2 cellular contexts compared by ENCODE assay signal in the genomic region with DNA sequence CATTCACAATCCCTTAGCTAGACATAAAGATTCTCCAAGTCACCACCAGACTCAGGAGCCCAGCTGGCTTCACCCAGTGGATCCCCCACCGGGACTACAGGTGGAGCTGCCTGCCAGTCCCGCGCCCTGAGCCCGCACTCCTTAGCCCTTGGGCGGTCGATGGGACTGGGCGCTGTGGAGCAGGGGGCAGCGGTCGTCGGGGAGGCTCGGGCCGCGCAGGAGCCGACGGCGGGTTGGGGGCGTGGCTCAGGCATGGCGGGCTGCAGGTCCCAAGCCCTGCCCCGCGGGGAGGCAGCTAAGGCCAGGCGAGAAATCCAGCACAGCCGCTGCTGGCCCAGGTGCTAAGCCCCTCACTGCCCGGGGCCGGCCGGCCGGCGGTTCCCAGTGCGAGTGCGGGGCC. TPM values are rescaled to one million over a fixed set of nuclear protein-coding genes. Genes with fewer than 3 reads are reported as not detected.
"Had no signal": no experiment of that assay in that cellular context is flagged by ENCODE, and none has a peak within 500 bp of the region (broad histone marks: within the 10 kb centered on the region; RNA-seq: fewer than 3 reads in every experiment).

No MANE protein-coding gene starts in this region.

RNA-seq across cellular contexts. Expression of gene INSYN1, which starts 21.1 kb away (rescaled TPM):
- total RNA-seq: mononuclear cell had no signal
- polyA plus RNA-seq: immature natural killer cell had no signal

RNA-seq across cellular contexts. Expression of gene CD276, which starts 47.9 kb away (rescaled TPM):
- polyA plus RNA-seq: immature natural killer cell had no signal
